In the genomic region with DNA sequence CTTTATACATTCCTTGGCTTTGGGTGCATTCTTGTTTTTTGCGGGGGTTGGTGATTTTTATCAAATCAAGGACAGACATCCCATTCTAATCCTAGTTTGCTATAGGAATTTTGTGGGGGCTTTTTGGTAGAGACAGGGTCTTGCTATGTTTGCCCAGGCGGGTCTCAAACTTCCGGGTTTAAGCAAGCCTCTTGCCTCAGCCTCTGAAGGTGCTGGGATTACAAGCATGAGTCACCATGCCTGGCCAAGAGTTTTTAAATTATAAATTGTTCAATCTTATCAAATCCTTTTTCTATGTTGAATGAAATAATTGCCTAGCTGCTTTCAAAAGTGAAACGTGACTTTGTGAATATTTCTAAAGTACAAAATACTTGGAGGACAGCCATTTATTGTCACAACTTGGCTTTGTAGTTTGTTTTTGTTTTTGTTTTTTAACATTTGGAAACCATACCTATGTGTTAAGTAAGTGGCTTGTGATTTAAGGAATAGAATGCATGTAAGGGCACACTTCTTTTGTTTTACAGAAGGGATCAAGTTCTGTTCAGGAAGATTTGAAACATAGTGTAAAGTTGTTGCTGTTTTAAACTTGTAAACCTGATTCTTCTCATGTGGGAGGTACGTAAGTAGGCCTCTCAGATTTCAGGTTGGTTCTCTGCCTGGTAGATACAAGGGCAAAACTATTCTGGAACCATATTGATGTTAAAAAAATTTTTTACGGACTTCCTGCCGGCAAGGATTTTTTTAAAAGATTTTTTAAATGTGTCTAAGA, we compare ENCODE assay signal across 1 cellular context.
TF ChIP-seq lines count a peak whose summit lies in the region.

No MANE protein-coding gene starts in this region.

TF ChIP-seq in HEK293, 187 proteins besides CTCF, POLR2A, EP300 and RAD21 (continued from another document):
- TF ChIP-seq, protein P1, sequence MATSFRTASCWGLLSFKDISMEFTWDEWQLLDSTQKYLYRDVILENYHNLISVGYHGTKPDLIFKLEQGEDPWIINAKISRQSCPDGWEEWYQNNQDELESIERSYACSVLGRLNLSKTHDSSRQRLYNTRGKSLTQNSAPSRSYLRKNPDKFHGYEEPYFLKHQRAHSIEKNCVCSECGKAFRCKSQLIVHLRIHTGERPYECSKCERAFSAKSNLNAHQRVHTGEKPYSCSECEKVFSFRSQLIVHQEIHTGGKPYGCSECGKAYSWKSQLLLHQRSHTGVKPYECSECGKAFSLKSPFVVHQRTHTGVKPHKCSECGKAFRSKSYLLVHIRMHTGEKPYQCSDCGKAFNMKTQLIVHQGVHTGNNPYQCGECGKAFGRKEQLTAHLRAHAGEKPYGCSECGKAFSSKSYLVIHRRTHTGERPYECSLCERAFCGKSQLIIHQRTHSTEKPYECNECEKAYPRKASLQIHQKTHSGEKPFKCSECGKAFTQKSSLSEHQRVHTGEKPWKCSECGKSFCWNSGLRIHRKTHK (tag by site-specific recombination; IDR thresholded peaks at IDR 0.05), result no peak
- TF ChIP-seq, protein P2, sequence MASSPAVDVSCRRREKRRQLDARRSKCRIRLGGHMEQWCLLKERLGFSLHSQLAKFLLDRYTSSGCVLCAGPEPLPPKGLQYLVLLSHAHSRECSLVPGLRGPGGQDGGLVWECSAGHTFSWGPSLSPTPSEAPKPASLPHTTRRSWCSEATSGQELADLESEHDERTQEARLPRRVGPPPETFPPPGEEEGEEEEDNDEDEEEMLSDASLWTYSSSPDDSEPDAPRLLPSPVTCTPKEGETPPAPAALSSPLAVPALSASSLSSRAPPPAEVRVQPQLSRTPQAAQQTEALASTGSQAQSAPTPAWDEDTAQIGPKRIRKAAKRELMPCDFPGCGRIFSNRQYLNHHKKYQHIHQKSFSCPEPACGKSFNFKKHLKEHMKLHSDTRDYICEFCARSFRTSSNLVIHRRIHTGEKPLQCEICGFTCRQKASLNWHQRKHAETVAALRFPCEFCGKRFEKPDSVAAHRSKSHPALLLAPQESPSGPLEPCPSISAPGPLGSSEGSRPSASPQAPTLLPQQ (tag by site-specific recombination; IDR thresholded peaks at IDR 0.05), result peak; percentile 68
- TF ChIP-seq, protein P3, sequence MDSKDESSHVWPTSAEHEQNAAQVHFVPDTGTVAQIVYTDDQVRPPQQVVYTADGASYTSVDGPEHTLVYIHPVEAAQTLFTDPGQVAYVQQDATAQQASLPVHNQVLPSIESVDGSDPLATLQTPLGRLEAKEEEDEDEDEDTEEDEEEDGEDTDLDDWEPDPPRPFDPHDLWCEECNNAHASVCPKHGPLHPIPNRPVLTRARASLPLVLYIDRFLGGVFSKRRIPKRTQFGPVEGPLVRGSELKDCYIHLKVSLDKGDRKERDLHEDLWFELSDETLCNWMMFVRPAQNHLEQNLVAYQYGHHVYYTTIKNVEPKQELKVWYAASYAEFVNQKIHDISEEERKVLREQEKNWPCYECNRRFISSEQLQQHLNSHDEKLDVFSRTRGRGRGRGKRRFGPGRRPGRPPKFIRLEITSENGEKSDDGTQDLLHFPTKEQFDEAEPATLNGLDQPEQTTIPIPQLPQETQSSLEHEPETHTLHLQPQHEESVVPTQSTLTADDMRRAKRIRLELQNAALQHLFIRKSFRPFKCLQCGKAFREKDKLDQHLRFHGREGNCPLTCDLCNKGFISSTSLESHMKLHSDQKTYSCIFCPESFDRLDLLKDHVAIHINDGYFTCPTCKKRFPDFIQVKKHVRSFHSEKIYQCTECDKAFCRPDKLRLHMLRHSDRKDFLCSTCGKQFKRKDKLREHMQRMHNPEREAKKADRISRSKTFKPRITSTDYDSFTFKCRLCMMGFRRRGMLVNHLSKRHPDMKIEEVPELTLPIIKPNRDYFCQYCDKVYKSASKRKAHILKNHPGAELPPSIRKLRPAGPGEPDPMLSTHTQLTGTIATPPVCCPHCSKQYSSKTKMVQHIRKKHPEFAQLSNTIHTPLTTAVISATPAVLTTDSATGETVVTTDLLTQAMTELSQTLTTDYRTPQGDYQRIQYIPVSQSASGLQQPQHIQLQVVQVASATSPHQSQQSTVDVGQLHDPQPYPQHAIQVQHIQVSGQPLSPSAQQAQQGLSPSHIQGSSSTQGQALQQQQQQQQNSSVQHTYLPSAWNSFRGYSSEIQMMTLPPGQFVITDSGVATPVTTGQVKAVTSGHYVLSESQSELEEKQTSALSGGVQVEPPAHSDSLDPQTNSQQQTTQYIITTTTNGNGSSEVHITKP (tag by site-specific recombination; IDR thresholded peaks at IDR 0.05), result 0 out of 2 replicates have a peak, but pooled peaks have one; percentile 8
- TF ChIP-seq ZNF626 (tag by site-specific recombination; IDR thresholded peaks at IDR 0.05), result no peak
- 0 out of 2 replicates have a peak, but pooled peaks have one; percentile 32 for TF ChIP-seq OSR2 (tag by site-specific recombination; IDR thresholded peaks at IDR 0.05)
- TF ChIP-seq ZFHX2 (tag by site-specific recombination; conservative IDR thresholded peaks at IDR 0.05), result 0 out of 2 replicates have a peak, but pooled peaks have one; percentile 26
- TF ChIP-seq, protein P4, sequence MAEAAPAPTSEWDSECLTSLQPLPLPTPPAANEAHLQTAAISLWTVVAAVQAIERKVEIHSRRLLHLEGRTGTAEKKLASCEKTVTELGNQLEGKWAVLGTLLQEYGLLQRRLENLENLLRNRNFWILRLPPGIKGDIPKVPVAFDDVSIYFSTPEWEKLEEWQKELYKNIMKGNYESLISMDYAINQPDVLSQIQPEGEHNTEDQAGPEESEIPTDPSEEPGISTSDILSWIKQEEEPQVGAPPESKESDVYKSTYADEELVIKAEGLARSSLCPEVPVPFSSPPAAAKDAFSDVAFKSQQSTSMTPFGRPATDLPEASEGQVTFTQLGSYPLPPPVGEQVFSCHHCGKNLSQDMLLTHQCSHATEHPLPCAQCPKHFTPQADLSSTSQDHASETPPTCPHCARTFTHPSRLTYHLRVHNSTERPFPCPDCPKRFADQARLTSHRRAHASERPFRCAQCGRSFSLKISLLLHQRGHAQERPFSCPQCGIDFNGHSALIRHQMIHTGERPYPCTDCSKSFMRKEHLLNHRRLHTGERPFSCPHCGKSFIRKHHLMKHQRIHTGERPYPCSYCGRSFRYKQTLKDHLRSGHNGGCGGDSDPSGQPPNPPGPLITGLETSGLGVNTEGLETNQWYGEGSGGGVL (tag by site-specific recombination; IDR thresholded peaks at IDR 0.05), result no peak
